Comparison of ENCODE assay signal across 1 cellular context in the genomic region with DNA sequence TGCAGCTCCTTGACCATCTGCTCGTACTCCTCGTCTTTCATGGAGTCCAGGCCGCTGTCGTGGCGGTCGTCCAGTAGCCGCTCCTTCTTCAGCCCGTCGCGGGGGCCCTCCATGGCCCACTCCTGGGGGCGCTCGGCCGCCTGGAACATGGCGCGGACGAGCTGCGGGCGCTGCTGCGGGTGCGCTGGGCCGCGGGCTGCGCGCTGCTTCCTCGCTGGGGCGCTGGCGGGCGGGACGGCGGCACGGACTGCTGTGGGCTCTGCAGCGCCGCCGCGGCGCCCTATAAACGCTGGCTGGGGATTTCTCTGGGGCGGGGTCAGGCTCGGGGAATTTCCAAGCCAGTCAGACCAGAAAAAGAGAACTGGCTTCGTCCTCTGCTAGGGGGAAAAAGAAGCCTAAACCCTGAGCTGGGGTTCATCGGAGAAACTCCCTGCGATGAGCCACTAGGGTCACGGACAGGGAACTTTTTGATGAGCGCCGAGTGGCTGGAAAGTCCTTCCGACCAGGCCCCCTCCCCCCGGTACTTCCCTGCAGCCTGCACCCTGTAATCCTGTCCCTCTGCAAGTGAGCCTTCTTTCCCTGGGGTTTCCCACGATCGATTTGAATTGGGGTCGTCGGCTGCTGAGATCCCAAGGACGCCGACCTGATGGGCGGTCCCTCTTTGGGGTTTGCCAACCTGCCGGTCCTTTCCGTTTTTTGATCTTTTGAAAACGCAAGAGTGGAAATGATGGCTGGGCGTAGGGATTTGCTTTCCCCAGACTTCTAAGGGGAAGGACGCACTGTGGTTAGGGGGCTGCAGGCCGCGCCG.
TF ChIP-seq lines count a peak whose summit lies in the region.

A gene with protein sequence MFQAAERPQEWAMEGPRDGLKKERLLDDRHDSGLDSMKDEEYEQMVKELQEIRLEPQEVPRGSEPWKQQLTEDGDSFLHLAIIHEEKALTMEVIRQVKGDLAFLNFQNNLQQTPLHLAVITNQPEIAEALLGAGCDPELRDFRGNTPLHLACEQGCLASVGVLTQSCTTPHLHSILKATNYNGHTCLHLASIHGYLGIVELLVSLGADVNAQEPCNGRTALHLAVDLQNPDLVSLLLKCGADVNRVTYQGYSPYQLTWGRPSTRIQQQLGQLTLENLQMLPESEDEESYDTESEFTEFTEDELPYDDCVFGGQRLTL (minus strand): TSS at position 254 of the 808 bp plus-strand sequence. CDS start 105 bp downstream, at position 149.

TF ChIP-seq in HepG2, 621 proteins besides CTCF, POLR2A, EP300 and RAD21 (continued from another document and continues in another):
- TF ChIP-seq, protein P1, sequence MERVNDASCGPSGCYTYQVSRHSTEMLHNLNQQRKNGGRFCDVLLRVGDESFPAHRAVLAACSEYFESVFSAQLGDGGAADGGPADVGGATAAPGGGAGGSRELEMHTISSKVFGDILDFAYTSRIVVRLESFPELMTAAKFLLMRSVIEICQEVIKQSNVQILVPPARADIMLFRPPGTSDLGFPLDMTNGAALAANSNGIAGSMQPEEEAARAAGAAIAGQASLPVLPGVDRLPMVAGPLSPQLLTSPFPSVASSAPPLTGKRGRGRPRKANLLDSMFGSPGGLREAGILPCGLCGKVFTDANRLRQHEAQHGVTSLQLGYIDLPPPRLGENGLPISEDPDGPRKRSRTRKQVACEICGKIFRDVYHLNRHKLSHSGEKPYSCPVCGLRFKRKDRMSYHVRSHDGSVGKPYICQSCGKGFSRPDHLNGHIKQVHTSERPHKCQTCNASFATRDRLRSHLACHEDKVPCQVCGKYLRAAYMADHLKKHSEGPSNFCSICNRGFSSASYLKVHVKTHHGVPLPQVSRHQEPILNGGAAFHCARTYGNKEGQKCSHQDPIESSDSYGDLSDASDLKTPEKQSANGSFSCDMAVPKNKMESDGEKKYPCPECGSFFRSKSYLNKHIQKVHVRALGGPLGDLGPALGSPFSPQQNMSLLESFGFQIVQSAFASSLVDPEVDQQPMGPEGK (CRISPR knock-in tag; IDR thresholded peaks at IDR 0.05): peak; percentile 96
- peak; percentile 96 for TF ChIP-seq MEIS1 (CRISPR knock-in tag; IDR thresholded peaks at IDR 0.05; ENCODE audit: borderline replicate concordance)
- TF ChIP-seq RXRB (CRISPR knock-in tag; IDR thresholded peaks at IDR 0.05; ENCODE audit: borderline replicate concordance): peak; percentile 81
- peak; percentile 65; the same call in 1 of the 2 replicates for TF ChIP-seq STAG1 (CRISPR knock-in tag; IDR thresholded peaks at IDR 0.05)
- TF ChIP-seq ZNF614 (CRISPR knock-in tag; IDR thresholded peaks at IDR 0.05; ENCODE audit: borderline replicate concordance): peak; percentile 81; the same call in 1 of the 2 replicates
- peak; percentile 100 for TF ChIP-seq HIVEP1 (CRISPR knock-in tag; IDR thresholded peaks at IDR 0.05)
- peak; percentile 96 for TF ChIP-seq SKI (IDR thresholded peaks at IDR 0.05; ENCODE audit: partially characterized antibody)
- TF ChIP-seq SP2 (CRISPR knock-in tag; IDR thresholded peaks at IDR 0.05): peak; percentile 37; the same call in 1 of the 2 replicates
- peak; percentile 91 for TF ChIP-seq ZBTB38 (CRISPR knock-in tag; IDR thresholded peaks at IDR 0.05)
- TF ChIP-seq TSC22D2 (CRISPR knock-in tag; IDR thresholded peaks at IDR 0.05; ENCODE audit: borderline replicate concordance): peak; percentile 89
- no peak for TF ChIP-seq ZNF496 (CRISPR knock-in tag; IDR thresholded peaks at IDR 0.05; ENCODE audit: insufficient replicate concordance)
- TF ChIP-seq, protein P2, sequence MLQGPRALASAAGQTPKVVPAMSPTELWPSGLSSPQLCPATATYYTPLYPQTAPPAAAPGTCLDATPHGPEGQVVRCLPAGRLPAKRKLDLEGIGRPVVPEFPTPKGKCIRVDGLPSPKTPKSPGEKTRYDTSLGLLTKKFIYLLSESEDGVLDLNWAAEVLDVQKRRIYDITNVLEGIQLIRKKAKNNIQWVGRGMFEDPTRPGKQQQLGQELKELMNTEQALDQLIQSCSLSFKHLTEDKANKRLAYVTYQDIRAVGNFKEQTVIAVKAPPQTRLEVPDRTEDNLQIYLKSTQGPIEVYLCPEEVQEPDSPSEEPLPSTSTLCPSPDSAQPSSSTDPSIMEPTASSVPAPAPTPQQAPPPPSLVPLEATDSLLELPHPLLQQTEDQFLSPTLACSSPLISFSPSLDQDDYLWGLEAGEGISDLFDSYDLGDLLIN (CRISPR knock-in tag; IDR thresholded peaks at IDR 0.05; ENCODE audit: borderline replicate concordance): peak; percentile 45
- TF ChIP-seq ZFP90 (CRISPR knock-in tag; IDR thresholded peaks at IDR 0.05; ENCODE audit: borderline replicate concordance): no peak; the same call in none of the 2 replicates
- peak; percentile 89 for TF ChIP-seq HNRNPLL (IDR thresholded peaks at IDR 0.05; ENCODE audit: low read depth, low read length, poor library complexity, severe bottlenecking)
- no peak for TF ChIP-seq MAFG (CRISPR knock-in tag; IDR thresholded peaks at IDR 0.05)
- peak; percentile 98; the same call in 1 of the 2 replicates for TF ChIP-seq ZNF816 (CRISPR knock-in tag; IDR thresholded peaks at IDR 0.05; ENCODE audit: borderline replicate concordance)
- no peak for TF ChIP-seq ZNF550 (CRISPR knock-in tag; IDR thresholded peaks at IDR 0.05; ENCODE audit: borderline replicate concordance)
- TF ChIP-seq KLF16 (CRISPR knock-in tag; IDR thresholded peaks at IDR 0.05): peak in 1 of 2 experiments; percentile 94; a peak in 2 of 4 replicates
- peak; percentile 96 for TF ChIP-seq DNMT1 (CRISPR knock-in tag; IDR thresholded peaks at IDR 0.05)
- TF ChIP-seq KDM5B (CRISPR knock-in tag; IDR thresholded peaks at IDR 0.05; ENCODE audit: borderline replicate concordance): peak; percentile 93; the same call in 1 of the 2 replicates
- peak; percentile 65 for TF ChIP-seq AHR (CRISPR knock-in tag; IDR thresholded peaks at IDR 0.05)
- TF ChIP-seq, protein P3, sequence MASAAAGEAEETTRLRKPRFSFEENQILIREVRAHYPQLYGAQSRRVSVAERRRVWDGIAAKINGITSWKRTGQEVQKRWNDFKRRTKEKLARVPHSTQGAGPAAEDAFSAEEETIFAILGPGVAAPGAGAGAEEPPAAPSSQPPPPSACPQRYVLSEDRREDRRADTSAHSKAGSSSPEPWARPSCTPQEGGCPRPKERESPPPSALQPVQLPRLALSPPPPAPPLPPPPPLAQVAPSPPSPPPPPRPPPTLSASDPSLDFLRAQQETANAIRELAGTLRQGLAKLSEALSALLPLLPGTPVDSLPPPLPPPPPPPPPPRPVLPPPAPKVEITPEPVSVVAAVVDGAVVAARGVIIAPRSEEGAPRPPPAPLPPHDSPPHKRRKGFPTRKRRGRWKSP (CRISPR knock-in tag; IDR thresholded peaks at IDR 0.05): no peak
- TF ChIP-seq ZBTB1 (CRISPR knock-in tag; IDR thresholded peaks at IDR 0.05; ENCODE audit: borderline replicate concordance): no peak
- TF ChIP-seq JDP2 (CRISPR knock-in tag; IDR thresholded peaks at IDR 0.05; ENCODE audit: borderline replicate concordance): no peak
- peak; percentile 84 for TF ChIP-seq ZNF468 (CRISPR knock-in tag; IDR thresholded peaks at IDR 0.05)
- TF ChIP-seq ZBTB21 (CRISPR knock-in tag; IDR thresholded peaks at IDR 0.05): no peak; the same call in none of the 2 replicates
- TF ChIP-seq, protein P4, sequence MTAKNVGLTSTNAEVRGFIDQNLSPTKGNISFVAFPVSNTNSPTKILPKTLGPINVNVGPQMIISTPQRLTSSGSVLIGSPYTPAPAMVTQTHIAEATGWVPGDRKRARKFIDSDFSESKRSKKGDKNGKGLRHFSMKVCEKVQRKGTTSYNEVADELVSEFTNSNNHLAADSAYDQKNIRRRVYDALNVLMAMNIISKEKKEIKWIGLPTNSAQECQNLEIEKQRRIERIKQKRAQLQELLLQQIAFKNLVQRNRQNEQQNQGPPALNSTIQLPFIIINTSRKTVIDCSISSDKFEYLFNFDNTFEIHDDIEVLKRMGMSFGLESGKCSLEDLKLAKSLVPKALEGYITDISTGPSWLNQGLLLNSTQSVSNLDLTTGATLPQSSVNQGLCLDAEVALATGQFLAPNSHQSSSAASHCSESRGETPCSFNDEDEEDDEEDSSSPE (CRISPR knock-in tag; IDR thresholded peaks at IDR 0.05): peak; percentile 75
- peak; percentile 84; the same call in 1 of the 2 replicates for TF ChIP-seq ZNF615 (CRISPR knock-in tag; IDR thresholded peaks at IDR 0.05; ENCODE audit: borderline replicate concordance)
- TF ChIP-seq SIN3B (IDR thresholded peaks at IDR 0.05; ENCODE audit: low read length): peak; percentile 62; the same call in 1 of the 2 replicates
- TF ChIP-seq TMF1 (CRISPR knock-in tag; IDR thresholded peaks at IDR 0.05; ENCODE audit: low read depth): peak; percentile 95
- peak; percentile 91 for TF ChIP-seq KAT8 (CRISPR knock-in tag; IDR thresholded peaks at IDR 0.05)
- TF ChIP-seq ZNF549 (CRISPR knock-in tag; IDR thresholded peaks at IDR 0.05): no peak
- no peak for TF ChIP-seq ZNF383 (CRISPR knock-in tag; IDR thresholded peaks at IDR 0.05; ENCODE audit: borderline replicate concordance)
- TF ChIP-seq, protein P5, sequence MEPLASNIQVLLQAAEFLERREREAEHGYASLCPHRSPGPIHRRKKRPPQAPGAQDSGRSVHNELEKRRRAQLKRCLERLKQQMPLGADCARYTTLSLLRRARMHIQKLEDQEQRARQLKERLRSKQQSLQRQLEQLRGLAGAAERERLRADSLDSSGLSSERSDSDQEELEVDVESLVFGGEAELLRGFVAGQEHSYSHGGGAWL (CRISPR knock-in tag; IDR thresholded peaks at IDR 0.05): peak; percentile 78
- peak; percentile 90 for TF ChIP-seq GTF2F1 (IDR thresholded peaks at IDR 0.05; ENCODE audit: low read length)
- peak; percentile 18; the same call in 1 of the 2 replicates for TF ChIP-seq HOXD1 (CRISPR knock-in tag; IDR thresholded peaks at IDR 0.05)
- TF ChIP-seq, protein P6, sequence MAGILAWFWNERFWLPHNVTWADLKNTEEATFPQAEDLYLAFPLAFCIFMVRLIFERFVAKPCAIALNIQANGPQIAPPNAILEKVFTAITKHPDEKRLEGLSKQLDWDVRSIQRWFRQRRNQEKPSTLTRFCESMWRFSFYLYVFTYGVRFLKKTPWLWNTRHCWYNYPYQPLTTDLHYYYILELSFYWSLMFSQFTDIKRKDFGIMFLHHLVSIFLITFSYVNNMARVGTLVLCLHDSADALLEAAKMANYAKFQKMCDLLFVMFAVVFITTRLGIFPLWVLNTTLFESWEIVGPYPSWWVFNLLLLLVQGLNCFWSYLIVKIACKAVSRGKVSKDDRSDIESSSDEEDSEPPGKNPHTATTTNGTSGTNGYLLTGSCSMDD (CRISPR knock-in tag; IDR thresholded peaks at IDR 0.05): no peak; the same call in 1 of the 2 replicates
- peak; percentile 74; the same call in 1 of the 2 replicates for TF ChIP-seq XBP1 (CRISPR knock-in tag; IDR thresholded peaks at IDR 0.05)
- TF ChIP-seq, protein P7, sequence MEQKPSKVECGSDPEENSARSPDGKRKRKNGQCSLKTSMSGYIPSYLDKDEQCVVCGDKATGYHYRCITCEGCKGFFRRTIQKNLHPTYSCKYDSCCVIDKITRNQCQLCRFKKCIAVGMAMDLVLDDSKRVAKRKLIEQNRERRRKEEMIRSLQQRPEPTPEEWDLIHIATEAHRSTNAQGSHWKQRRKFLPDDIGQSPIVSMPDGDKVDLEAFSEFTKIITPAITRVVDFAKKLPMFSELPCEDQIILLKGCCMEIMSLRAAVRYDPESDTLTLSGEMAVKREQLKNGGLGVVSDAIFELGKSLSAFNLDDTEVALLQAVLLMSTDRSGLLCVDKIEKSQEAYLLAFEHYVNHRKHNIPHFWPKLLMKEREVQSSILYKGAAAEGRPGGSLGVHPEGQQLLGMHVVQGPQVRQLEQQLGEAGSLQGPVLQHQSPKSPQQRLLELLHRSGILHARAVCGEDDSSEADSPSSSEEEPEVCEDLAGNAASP (CRISPR knock-in tag; IDR thresholded peaks at IDR 0.05; ENCODE audit: borderline replicate concordance): peak; percentile 49; the same call in 1 of the 2 replicates
- no peak; the same call in 1 of the 2 replicates for TF ChIP-seq MAFF (IDR thresholded peaks at IDR 0.05; ENCODE audit: low read depth, low read length)
- no peak for TF ChIP-seq ZNF432 (CRISPR knock-in tag; IDR thresholded peaks at IDR 0.05; ENCODE audit: borderline replicate concordance)
- peak; percentile 77 for TF ChIP-seq POGZ (CRISPR knock-in tag; IDR thresholded peaks at IDR 0.05)
- TF ChIP-seq KLF9 (CRISPR knock-in tag; IDR thresholded peaks at IDR 0.05; ENCODE audit: low read depth): peak; percentile 89
- no peak for TF ChIP-seq ARNT (IDR thresholded peaks at IDR 0.05)
- peak; percentile 72 for TF ChIP-seq ZNF703 (CRISPR knock-in tag; IDR thresholded peaks at IDR 0.05; ENCODE audit: borderline replicate concordance)
- TF ChIP-seq FIP1L1 (IDR thresholded peaks at IDR 0.05; ENCODE audit: borderline replicate concordance, insufficient read depth, low read depth, low read length): 0 out of 2 replicates have a peak, but pooled peaks have one; percentile 42
- TF ChIP-seq POLR2G (IDR thresholded peaks at IDR 0.05; ENCODE audit: low read depth, low read length): peak; percentile 100
- no peak for TF ChIP-seq ZFP36 (IDR thresholded peaks at IDR 0.05; ENCODE audit: borderline replicate concordance, low read depth, low read length, partially characterized antibody)
- peak; percentile 46; the same call in 1 of the 2 replicates for TF ChIP-seq ZNF629 (CRISPR knock-in tag; conservative IDR thresholded peaks at IDR 0.05)
- TF ChIP-seq ZNF850 (CRISPR knock-in tag; conservative IDR thresholded peaks at IDR 0.05): peak; percentile 36
- no peak for TF ChIP-seq MTF2 (CRISPR knock-in tag; IDR thresholded peaks at IDR 0.05; ENCODE audit: borderline replicate concordance)
- TF ChIP-seq SMC3 (IDR thresholded peaks at IDR 0.05; ENCODE audit: low read length): no peak
- peak; percentile 96 for TF ChIP-seq HES4 (CRISPR knock-in tag; IDR thresholded peaks at IDR 0.05; ENCODE audit: borderline replicate concordance)
- peak; percentile 85 for TF ChIP-seq TCF7 (IDR thresholded peaks at IDR 0.05; ENCODE audit: low read depth)
- no peak for TF ChIP-seq ZNF616 (CRISPR knock-in tag; IDR thresholded peaks at IDR 0.05; ENCODE audit: low read depth)
- no peak for TF ChIP-seq CBX1 (IDR thresholded peaks at IDR 0.05; ENCODE audit: low read depth)
- peak; percentile 76; the same call in 1 of the 2 replicates for TF ChIP-seq ZNF567 (CRISPR knock-in tag; IDR thresholded peaks at IDR 0.05; ENCODE audit: borderline replicate concordance)
- TF ChIP-seq MAFK (conservative IDR thresholded peaks at IDR 0.05 in 1 of 2, IDR thresholded peaks at IDR 0.05 in 1 of 2; ENCODE audit: low read length in 2 of 2): no peak
- TF ChIP-seq RAD51 (IDR thresholded peaks at IDR 0.05; ENCODE audit: borderline replicate concordance): no peak
- TF ChIP-seq, protein P8, sequence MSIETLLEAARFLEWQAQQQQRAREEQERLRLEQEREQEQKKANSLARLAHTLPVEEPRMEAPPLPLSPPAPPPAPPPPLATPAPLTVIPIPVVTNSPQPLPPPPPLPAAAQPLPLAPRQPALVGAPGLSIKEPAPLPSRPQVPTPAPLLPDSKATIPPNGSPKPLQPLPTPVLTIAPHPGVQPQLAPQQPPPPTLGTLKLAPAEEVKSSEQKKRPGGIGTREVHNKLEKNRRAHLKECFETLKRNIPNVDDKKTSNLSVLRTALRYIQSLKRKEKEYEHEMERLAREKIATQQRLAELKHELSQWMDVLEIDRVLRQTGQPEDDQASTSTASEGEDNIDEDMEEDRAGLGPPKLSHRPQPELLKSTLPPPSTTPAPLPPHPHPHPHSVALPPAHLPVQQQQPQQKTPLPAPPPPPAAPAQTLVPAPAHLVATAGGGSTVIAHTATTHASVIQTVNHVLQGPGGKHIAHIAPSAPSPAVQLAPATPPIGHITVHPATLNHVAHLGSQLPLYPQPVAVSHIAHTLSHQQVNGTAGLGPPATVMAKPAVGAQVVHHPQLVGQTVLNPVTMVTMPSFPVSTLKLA (IDR thresholded peaks at IDR 0.05): no peak
